In the genomic region with DNA sequence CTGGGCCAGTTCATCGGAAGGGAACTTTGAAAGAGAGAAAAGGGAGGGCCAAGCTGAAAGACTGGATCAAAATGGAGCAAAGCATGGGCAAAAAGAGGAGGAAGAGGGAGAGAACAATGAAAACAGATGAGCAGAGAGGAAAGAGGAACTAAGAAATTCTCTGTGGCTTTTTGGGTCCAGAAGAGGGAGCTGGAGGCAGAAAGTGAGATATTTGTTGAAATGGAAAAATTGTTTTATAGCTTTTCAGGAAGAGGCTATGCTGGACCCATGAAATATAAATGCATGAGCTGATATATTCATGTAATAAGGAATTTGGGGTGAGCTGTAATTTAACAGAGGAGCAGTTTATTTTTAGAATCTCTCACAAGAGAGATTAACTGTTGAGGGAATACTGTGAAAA, we compare ENCODE assay signal across 10 cellular contexts.
DNase-seq lines count a peak whose midpoint lies in the region; ATAC-seq and TF ChIP-seq lines count a peak whose summit lies in the region.
"Had no signal": no experiment of that assay in that cellular context is flagged by ENCODE, and none has a peak within 500 bp of the region (broad histone marks: within the 10 kb centered on the region; RNA-seq: fewer than 3 reads in every experiment).

No MANE protein-coding gene starts in this region.

- WGBS in right cardiac atrium: 60% methylated on average over 1 of the region's 1 CpG

- peaks cover 5% of the 10 kb centered on the region for H3K4me1 ChIP-seq in cardiac muscle cell (ENCODE audit: low read depth)
- H3K4me1 ChIP-seq in right cardiac atrium (ENCODE audit: control insufficient read depth, insufficient read depth, low read length): no peaks in the 10 kb centered on the region
- H3K4me1 ChIP-seq in OCI-LY7 (ENCODE audit: insufficient read depth, low read length, poor library complexity, severe bottlenecking): no peaks in the 10 kb centered on the region
- no peaks in the 10 kb centered on the region for H3K4me1 ChIP-seq in upper lobe of right lung
- no peaks in the 10 kb centered on the region for H3K4me1 ChIP-seq in osteoblast (ENCODE audit: insufficient read depth, low read length)
- H3K4me1 ChIP-seq: A549 had no signal

- ATAC-seq in right cardiac atrium (no peak), HG02938 (IDR thresholded peaks at IDR 0.05; ENCODE audit: unreplicated experiment) (peak; percentile 75), upper lobe of right lung (no peak)
- ATAC-seq: A549; activated T-cell treated with anti-CD3 and anti-CD28 coated beads, Interleukin-2, amount 50 U/mL, for 4 hours had no signal

- CTCF ChIA-PET in OCI-LY7 (lab: Charles Lee; ENCODE audit: unreplicated experiment): no interaction called here

- H3K36me3 ChIP-seq in cardiac muscle cell: no peaks in the 10 kb centered on the region
- no peaks in the 10 kb centered on the region for H3K36me3 ChIP-seq in OCI-LY7 (ENCODE audit: insufficient read depth, low read length)
- H3K36me3 ChIP-seq in upper lobe of right lung: no peaks in the 10 kb centered on the region
- H3K36me3 ChIP-seq in osteoblast (ENCODE audit: insufficient read depth, low read length): no peaks in the 10 kb centered on the region

- no TSS peak for BruUV-seq in OCI-LY7 (replicated peaks; lab: Mats Ljungman, UMichigan)

- H2AFZ ChIP-seq in OCI-LY7 (ENCODE audit: low read length) (no peak overlapping the region), osteoblast (ENCODE audit: low read length) (no peak overlapping the region)

- H3K9me3 ChIP-seq in cardiac muscle cell (ENCODE audit: low read depth) (no peaks in the 10 kb centered on the region), right cardiac atrium (ENCODE audit: control insufficient read depth, low read length) (no peaks in the 10 kb centered on the region), OCI-LY7 (ENCODE audit: low read length) (no peaks in the 10 kb centered on the region), upper lobe of right lung (no peaks in the 10 kb centered on the region), osteoblast (ENCODE audit: low read depth, low read length) (no peaks in the 10 kb centered on the region)
- H3K9me3 ChIP-seq: A549 had no signal

- POLR2A ChIA-PET in OCI-LY7 (lab: Charles Lee): interaction anchor here (0.6 kb wide), 1 partner anchor 340 kb away, joined by 3 read pairs; no protein-coding TSS in a partner anchor

- no peak overlapping the region for H3K4me3 ChIP-seq in cardiac muscle cell
- H3K4me3 ChIP-seq in right cardiac atrium (ENCODE audit: low read length): no peak overlapping the region
- H3K4me3 ChIP-seq in OCI-LY7 (ENCODE audit: low read depth, low read length, poor library complexity, severe bottlenecking): no peak overlapping the region
- no peak overlapping the region for H3K4me3 ChIP-seq in upper lobe of right lung
- H3K4me3 ChIP-seq in osteoblast (ENCODE audit: insufficient read depth, low read length): no peak overlapping the region
- H3K4me3 ChIP-seq: A549 had no signal

- H3K9me2 ChIP-seq in OCI-LY7 (ENCODE audit: insufficient read depth, low read length): no peaks in the 10 kb centered on the region

- DNase-seq in cardiac muscle cell (ENCODE audit: low read depth in 1 of 2, low spot score in 1 of 2) (peak in 1 of 2 donors; percentile 44), right cardiac atrium (no peak), OCI-LY7 (ENCODE audit: low spot score) (peak; percentile 2), upper lobe of right lung (no peak), osteoblast (ENCODE audit: insufficient read length, low spot score, missing footprints) (no peak), ecto neural progenitor cell (ENCODE audit: low spot score) (no peak), NCI-H526 (lab: John Stamatoyannopoulos, UW) (no peak)
- DNase-seq: activated T-cell treated with anti-CD3 and anti-CD28 coated beads, Interleukin-2, amount 50 U/mL, for 4 hours had no signal

- H3K4me2 ChIP-seq in OCI-LY7 (ENCODE audit: low read length) (no peak overlapping the region), osteoblast (ENCODE audit: insufficient read depth, low read length) (no peak overlapping the region)
- H3K4me2 ChIP-seq: A549 had no signal

- intact Hi-C loops in right cardiac atrium (cut with DNase I) (no loop called here), OCI-LY7 (cut with micrococcal nuclease; ENCODE audit: unreplicated experiment) (no loop called here), upper lobe of right lung (cut with DNase I) (no loop called here)

- H3K27ac ChIP-seq in cardiac muscle cell: no peak overlapping the region
- no peak overlapping the region for H3K27ac ChIP-seq in right cardiac atrium (ENCODE audit: low read length)
- H3K27ac ChIP-seq in OCI-LY7 (ENCODE audit: low read depth, low read length, poor library complexity, severe bottlenecking): no peak overlapping the region
- no peak overlapping the region for H3K27ac ChIP-seq in upper lobe of right lung
- no peak overlapping the region for H3K27ac ChIP-seq in osteoblast (ENCODE audit: low read depth, low read length)
- H3K27ac ChIP-seq: A549 had no signal

- no peaks in the 10 kb centered on the region for H4K20me1 ChIP-seq in OCI-LY7 (ENCODE audit: insufficient read depth, low read length)
- H4K20me1 ChIP-seq in osteoblast (ENCODE audit: insufficient read depth, low read length): no peaks in the 10 kb centered on the region

- TF ChIP-seq CTCF in cardiac muscle cell (IDR thresholded peaks at IDR 0.05; ENCODE audit: low read depth, low read length): peak; percentile 43
- peak; percentile 38; the same call in 1 of the 2 replicates for TF ChIP-seq CTCF in OCI-LY7 (conservative IDR thresholded peaks at IDR 0.05; ENCODE audit: low read length)
- peak; percentile 24 for TF ChIP-seq CTCF in upper lobe of right lung (IDR thresholded peaks at IDR 0.05)
- no peak for TF ChIP-seq CTCF in osteoblast (IDR thresholded peaks at IDR 0.05; ENCODE audit: extremely low read depth, low read depth, low read length)

- no peaks in the 10 kb centered on the region for H3K79me2 ChIP-seq in OCI-LY7 (ENCODE audit: insufficient read depth, low read depth, low read length)
- H3K79me2 ChIP-seq in osteoblast (ENCODE audit: insufficient read depth, low read length): no peaks in the 10 kb centered on the region

- H3K27me3 ChIP-seq in cardiac muscle cell (no peaks in the 10 kb centered on the region), right cardiac atrium (ENCODE audit: control insufficient read depth, insufficient read depth) (no peaks in the 10 kb centered on the region), upper lobe of right lung (no peaks in the 10 kb centered on the region), osteoblast (ENCODE audit: insufficient read depth, low read length) (no peaks in the 10 kb centered on the region)
